Comparison of ENCODE assay signal across 1 cellular context in genomic region chr22:24106385-24107381, GRCh38.
TF ChIP-seq lines count a peak whose summit lies in the region.

No MANE protein-coding gene starts in this region.

TF ChIP-seq in WTC11, 78 proteins besides CTCF, POLR2A, EP300 and RAD21 (continued from another document):
- TF ChIP-seq AFF4 (CRISPR knock-in tag; IDR thresholded peaks at IDR 0.05; ENCODE audit: borderline replicate concordance) (no peak), USF1 (CRISPR knock-in tag; IDR thresholded peaks at IDR 0.05) (no peak), SMAD3 (CRISPR knock-in tag; IDR thresholded peaks at IDR 0.05; ENCODE audit: borderline replicate concordance) (no peak), NFATC4 (CRISPR knock-in tag; IDR thresholded peaks at IDR 0.05) (no peak), EMX1 (CRISPR knock-in tag; IDR thresholded peaks at IDR 0.05) (no peak), PRDM15 (CRISPR knock-in tag; IDR thresholded peaks at IDR 0.05) (no peak), MLX (CRISPR knock-in tag; IDR thresholded peaks at IDR 0.05) (no peak)
